In the genomic region with DNA sequence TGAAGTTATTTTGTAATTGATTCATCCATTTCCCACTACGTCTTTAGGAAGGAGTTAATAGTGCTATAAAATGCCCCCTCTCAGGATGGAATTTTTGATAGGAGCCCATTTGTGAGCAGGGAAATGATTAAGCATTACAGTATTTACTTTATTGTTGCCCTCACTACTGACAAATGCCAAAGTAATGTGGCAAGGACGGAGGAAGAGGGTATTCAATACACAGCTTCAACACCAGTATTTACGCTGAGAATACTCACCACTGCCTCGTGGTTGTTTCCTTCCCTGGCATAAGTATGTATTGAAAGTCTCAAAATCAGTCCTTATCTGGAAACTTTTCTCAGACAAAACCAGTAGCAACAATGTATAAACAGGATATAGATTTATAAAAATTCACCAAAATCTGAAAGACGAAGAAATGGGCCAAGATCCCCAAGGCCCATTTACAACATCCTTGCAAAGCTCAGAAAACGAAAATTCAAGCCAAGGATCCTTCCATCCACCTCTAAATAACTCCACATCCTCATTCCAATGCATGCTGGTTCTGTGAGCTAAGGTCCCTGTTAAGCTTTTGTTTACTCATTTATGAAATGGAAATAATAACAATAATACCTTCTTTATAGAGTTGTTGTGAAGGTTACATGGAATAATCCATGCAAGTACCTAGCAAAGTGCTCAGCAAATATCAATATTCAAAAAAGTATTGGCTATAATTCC, we compare ENCODE assay signal across 1 cellular context.
TF ChIP-seq lines count a peak whose summit lies in the region.

No MANE protein-coding gene starts in this region.

TF ChIP-seq in WTC11, 78 proteins besides CTCF, POLR2A, EP300 and RAD21 (continued from another document):
- TF ChIP-seq, protein P1, sequence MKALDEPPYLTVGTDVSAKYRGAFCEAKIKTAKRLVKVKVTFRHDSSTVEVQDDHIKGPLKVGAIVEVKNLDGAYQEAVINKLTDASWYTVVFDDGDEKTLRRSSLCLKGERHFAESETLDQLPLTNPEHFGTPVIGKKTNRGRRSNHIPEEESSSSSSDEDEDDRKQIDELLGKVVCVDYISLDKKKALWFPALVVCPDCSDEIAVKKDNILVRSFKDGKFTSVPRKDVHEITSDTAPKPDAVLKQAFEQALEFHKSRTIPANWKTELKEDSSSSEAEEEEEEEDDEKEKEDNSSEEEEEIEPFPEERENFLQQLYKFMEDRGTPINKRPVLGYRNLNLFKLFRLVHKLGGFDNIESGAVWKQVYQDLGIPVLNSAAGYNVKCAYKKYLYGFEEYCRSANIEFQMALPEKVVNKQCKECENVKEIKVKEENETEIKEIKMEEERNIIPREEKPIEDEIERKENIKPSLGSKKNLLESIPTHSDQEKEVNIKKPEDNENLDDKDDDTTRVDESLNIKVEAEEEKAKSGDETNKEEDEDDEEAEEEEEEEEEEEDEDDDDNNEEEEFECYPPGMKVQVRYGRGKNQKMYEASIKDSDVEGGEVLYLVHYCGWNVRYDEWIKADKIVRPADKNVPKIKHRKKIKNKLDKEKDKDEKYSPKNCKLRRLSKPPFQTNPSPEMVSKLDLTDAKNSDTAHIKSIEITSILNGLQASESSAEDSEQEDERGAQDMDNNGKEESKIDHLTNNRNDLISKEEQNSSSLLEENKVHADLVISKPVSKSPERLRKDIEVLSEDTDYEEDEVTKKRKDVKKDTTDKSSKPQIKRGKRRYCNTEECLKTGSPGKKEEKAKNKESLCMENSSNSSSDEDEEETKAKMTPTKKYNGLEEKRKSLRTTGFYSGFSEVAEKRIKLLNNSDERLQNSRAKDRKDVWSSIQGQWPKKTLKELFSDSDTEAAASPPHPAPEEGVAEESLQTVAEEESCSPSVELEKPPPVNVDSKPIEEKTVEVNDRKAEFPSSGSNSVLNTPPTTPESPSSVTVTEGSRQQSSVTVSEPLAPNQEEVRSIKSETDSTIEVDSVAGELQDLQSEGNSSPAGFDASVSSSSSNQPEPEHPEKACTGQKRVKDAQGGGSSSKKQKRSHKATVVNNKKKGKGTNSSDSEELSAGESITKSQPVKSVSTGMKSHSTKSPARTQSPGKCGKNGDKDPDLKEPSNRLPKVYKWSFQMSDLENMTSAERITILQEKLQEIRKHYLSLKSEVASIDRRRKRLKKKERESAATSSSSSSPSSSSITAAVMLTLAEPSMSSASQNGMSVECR (CRISPR knock-in tag; IDR thresholded peaks at IDR 0.05; ENCODE audit: borderline replicate concordance) = no peak
- TF ChIP-seq, protein P2, sequence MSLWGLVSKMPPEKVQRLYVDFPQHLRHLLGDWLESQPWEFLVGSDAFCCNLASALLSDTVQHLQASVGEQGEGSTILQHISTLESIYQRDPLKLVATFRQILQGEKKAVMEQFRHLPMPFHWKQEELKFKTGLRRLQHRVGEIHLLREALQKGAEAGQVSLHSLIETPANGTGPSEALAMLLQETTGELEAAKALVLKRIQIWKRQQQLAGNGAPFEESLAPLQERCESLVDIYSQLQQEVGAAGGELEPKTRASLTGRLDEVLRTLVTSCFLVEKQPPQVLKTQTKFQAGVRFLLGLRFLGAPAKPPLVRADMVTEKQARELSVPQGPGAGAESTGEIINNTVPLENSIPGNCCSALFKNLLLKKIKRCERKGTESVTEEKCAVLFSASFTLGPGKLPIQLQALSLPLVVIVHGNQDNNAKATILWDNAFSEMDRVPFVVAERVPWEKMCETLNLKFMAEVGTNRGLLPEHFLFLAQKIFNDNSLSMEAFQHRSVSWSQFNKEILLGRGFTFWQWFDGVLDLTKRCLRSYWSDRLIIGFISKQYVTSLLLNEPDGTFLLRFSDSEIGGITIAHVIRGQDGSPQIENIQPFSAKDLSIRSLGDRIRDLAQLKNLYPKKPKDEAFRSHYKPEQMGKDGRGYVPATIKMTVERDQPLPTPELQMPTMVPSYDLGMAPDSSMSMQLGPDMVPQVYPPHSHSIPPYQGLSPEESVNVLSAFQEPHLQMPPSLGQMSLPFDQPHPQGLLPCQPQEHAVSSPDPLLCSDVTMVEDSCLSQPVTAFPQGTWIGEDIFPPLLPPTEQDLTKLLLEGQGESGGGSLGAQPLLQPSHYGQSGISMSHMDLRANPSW (CRISPR knock-in tag; conservative IDR thresholded peaks at IDR 0.05; ENCODE audit: low read depth) = no peak
- TF ChIP-seq ZNF423 (CRISPR knock-in tag; IDR thresholded peaks at IDR 0.05) = no peak
- TF ChIP-seq, protein P3, sequence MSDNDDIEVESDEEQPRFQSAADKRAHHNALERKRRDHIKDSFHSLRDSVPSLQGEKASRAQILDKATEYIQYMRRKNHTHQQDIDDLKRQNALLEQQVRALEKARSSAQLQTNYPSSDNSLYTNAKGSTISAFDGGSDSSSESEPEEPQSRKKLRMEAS (CRISPR knock-in tag; IDR thresholded peaks at IDR 0.05) = no peak
- TF ChIP-seq SP1 (CRISPR knock-in tag; conservative IDR thresholded peaks at IDR 0.05) = no peak
